In the genomic region with DNA sequence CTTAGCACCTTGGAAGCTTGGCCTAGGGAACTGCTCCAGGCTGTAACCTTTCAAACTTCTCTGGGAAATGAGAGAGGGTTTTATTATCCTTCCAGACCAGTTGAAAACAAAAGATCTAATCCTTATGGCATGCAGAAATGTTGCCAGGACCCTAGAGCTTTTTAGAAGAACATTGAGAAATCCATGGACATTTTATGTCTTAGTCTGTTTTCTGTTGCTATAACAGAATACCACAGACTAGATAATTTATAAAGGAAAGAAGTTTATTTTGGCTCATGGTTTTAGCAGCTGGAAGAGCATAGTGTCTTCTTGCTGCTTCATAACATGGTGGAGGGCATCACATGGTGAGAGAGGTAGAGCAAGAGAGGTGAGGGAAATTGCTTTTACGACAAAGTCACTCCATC, we compare ENCODE assay signal across 11 cellular contexts. TPM values are rescaled to one million over a fixed set of nuclear protein-coding genes. Genes with fewer than 3 reads are reported as not detected.
DNase-seq lines count a peak whose midpoint lies in the region; ATAC-seq and TF ChIP-seq lines count a peak whose summit lies in the region.
"Had no signal": no experiment of that assay in that cellular context is flagged by ENCODE, and none has a peak within 500 bp of the region (broad histone marks: within the 10 kb centered on the region; RNA-seq: fewer than 3 reads in every experiment).

No MANE protein-coding gene starts in this region.

- H3K9me3 ChIP-seq in body of pancreas (no peaks in the 10 kb centered on the region), skeletal muscle tissue (ENCODE audit: control insufficient read depth in 3 of 3, low read length in 3 of 3) (no peaks in the 10 kb centered on the region)

- H3K4me1 ChIP-seq in body of pancreas (peaks cover 25% of the 10 kb centered on the region), skeletal muscle tissue (ENCODE audit: control insufficient read depth in 3 of 3, insufficient read depth in 3 of 3, low read length in 3 of 3) (peaks cover 22 to 38% (median 29%) of the 10 kb centered on the region in 3 donors)

- TF ChIP-seq POLR2A in body of pancreas (IDR thresholded peaks at IDR 0.05) = no peak

- H3K4me3 ChIP-seq in body of pancreas (no peak overlapping the region), kidney epithelial cell (ENCODE audit: low read depth, low read length) (no peak overlapping the region), skeletal muscle tissue (ENCODE audit: low read length in 3 of 3) (no peak overlapping the region)

- H3K9ac ChIP-seq in skeletal muscle tissue (ENCODE audit: low read depth in 1 of 3, low read length in 3 of 3) = peak overlapping the region in 1 of 3 donors; percentile 21

- WGBS in body of pancreas, 2 donors = 84 to 100% methylated on average over 1 of the region's 1 CpG

- H3K27ac ChIP-seq in body of pancreas (peak overlapping the region in 1 of 4 donors; percentile 37), skeletal muscle tissue (ENCODE audit: low read depth, low read length) (peak overlapping the region; percentile 67)

- H3K27me3 ChIP-seq in body of pancreas = no peaks in the 10 kb centered on the region
- no peaks in the 10 kb centered on the region for H3K27me3 ChIP-seq in kidney epithelial cell (ENCODE audit: control insufficient read depth, insufficient read depth, low read length)
- no peaks in the 10 kb centered on the region for H3K27me3 ChIP-seq in skeletal muscle tissue (ENCODE audit: control insufficient read depth in 3 of 3, insufficient read depth in 3 of 3, low read length in 3 of 3)

- TF ChIP-seq CTCF in body of pancreas (IDR thresholded peaks at IDR 0.05) (no peak), kidney epithelial cell (IDR thresholded peaks at IDR 0.05; ENCODE audit: insufficient read depth, low read length, poor library complexity, severe bottlenecking) (no peak)

- peak; percentile 53 for DNase-seq in ELF-1 (ENCODE audit: low read depth, low spot score)
- peak in 1 of 4 donors; percentile 20 for DNase-seq in body of pancreas
- DNase-seq in kidney epithelial cell (ENCODE audit: low read depth) = peak; percentile 66
- DNase-seq in HK-2 (ENCODE audit: unreplicated experiment) = no peak
- no peak for DNase-seq in globus pallidus (ENCODE audit: low spot score)
- no peak for DNase-seq in NOMO-1 (lab: John Stamatoyannopoulos, UW; ENCODE audit: unreplicated experiment in 2 of 2)
- DNase-seq: activated CD8-positive, alpha-beta memory T cell treated with anti-CD3 and anti-CD28 coated beads, Interleukin-2, amount 10 ng/mL, durations not matched to agents 7 days and 5 days; DMS 273 treated with DMSO at 0.1 percent for 48 hours; SIG-M5 had no signal

- intact Hi-C loops in body of pancreas (cut with DNase I) = no loop called here

- peak; percentile 47 for ATAC-seq in body of pancreas
- ATAC-seq in HG03135 (IDR thresholded peaks at IDR 0.05; ENCODE audit: unreplicated experiment) = no peak
- ATAC-seq: activated CD8-positive, alpha-beta memory T cell treated with anti-CD3 and anti-CD28 coated beads, Interleukin-2, amount 10 ng/mL, durations not matched to agents 7 days and 5 days had no signal

- H3K36me3 ChIP-seq in body of pancreas (replicated peaks in 1 of 2; ENCODE audit: insufficient read depth in 1 of 2, low read depth in 2 of 2) = no peaks in the 10 kb centered on the region
- no peaks in the 10 kb centered on the region for H3K36me3 ChIP-seq in kidney epithelial cell (ENCODE audit: control insufficient read depth, insufficient read depth, low read length)
- H3K36me3 ChIP-seq in skeletal muscle tissue (ENCODE audit: control insufficient read depth in 3 of 3, insufficient read depth in 3 of 3, low read length in 3 of 3) = no peaks in the 10 kb centered on the region

RNA-seq across cellular contexts. Expression of a gene that starts 25.8 kb away (rescaled TPM):
- total RNA-seq in body of pancreas (10 to 100 TPM; 25.1 to 89.0 TPM), kidney epithelial cell (85.1 and 94.1 TPM in 2 replicates), skeletal muscle tissue (80.9 TPM)

Comparison
In these comparisons a context has a peak if more than half of its experiments do, and no peak if none do; other contexts are left out.
1. DNase-seq: peak in ELF-1 (single experiment) and kidney epithelial cell (single experiment); none in HK-2 (single experiment), globus pallidus (single experiment) and NOMO-1 (0 of 2).